Comparison of ENCODE assay signal across 8 cellular contexts in the genomic region with DNA sequence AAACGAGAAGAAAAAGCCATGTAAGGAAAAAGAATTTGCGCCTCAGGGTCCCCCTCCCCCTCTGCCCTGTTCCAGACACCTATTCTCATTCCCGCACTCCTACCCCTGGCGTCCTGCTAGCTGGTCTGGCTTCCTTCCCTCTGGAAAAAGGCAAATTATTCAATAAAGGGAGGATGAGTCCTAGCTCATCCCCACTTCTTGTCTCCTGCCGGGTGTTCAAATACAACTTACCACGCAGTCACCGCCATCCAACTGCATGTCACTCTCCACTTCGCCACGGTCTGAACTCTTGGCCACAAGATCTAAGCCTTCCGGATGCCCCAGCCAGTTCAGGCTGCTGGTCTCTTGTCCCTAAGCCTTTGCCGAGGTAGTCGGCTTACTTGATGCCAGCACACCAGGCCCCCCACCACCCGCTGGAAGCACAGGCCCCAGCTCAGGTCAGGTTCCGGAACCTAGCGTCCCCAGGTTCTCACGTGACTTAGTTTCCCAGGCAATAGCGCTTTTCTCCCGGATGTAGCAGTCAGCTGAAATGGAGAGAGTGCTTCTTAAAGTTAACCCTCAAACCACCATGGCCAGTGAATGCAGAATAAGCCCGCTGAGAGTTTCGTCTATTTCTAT.
A peak's percentile ranks its signal among the peaks of the same experiment; 100 is the strongest.
DNase-seq lines count a peak whose midpoint lies in the region; ATAC-seq and TF ChIP-seq lines count a peak whose summit lies in the region.

No MANE protein-coding gene starts in this region.

- peaks cover 2% of the 10 kb centered on the region for H3K36me3 Mint-ChIP-seq in IgD-negative memory B cell
- H3K36me3 Mint-ChIP-seq in naive thymus-derived CD4-positive, alpha-beta T cell = peaks cover 2 to 18% (median 11%) of the 10 kb centered on the region in 5 donors

- peak overlapping the region; percentile 94 to 99 (median 96) for H3K4me3 Mint-ChIP-seq in IgD-negative memory B cell
- H3K4me3 Mint-ChIP-seq in naive thymus-derived CD4-positive, alpha-beta T cell = peak overlapping the region; percentile 93 to 100 (median 96)

- H3K9me3 Mint-ChIP-seq in IgD-negative memory B cell = peaks cover 0 to 4% (median 0%) of the 10 kb centered on the region in 3 donors
- H3K9me3 Mint-ChIP-seq in naive thymus-derived CD4-positive, alpha-beta T cell = peaks cover 0 to 13% (median 2%) of the 10 kb centered on the region in 11 donors

- H2AFZ ChIP-seq in PC-9 = peak overlapping the region; percentile 88
- H2AFZ ChIP-seq in fibroblast of lung (ENCODE audit: low read length) = peak overlapping the region; percentile 87

- no peaks in the 10 kb centered on the region for H3K27me3 ChIP-seq in PC-9 (ENCODE audit: insufficient read depth, low read depth)
- H3K27me3 ChIP-seq in fibroblast of lung (ENCODE audit: control insufficient read depth, insufficient read depth, low read length) = no peaks in the 10 kb centered on the region
- H3K27me3 ChIP-seq in naive thymus-derived CD4-positive, alpha-beta T cell (ENCODE audit: control insufficient read depth in 2 of 2, insufficient read depth in 2 of 2, low read length in 2 of 2) = no peaks in the 10 kb centered on the region

- no peak for TF ChIP-seq CTCF in PC-9 (conservative IDR thresholded peaks at IDR 0.05)
- TF ChIP-seq CTCF in fibroblast of lung (conservative IDR thresholded peaks at IDR 0.05 in 1 of 2, IDR thresholded peaks at IDR 0.05 in 1 of 2; ENCODE audit: low read depth in 1 of 2, low read length in 2 of 2) = no peak

- no peaks in the 10 kb centered on the region for H3K27me3 Mint-ChIP-seq in IgD-negative memory B cell
- no peaks in the 10 kb centered on the region for H3K27me3 Mint-ChIP-seq in naive thymus-derived CD4-positive, alpha-beta T cell

- no peaks in the 10 kb centered on the region for H4K20me1 ChIP-seq in PC-9 (ENCODE audit: insufficient read depth)
- H4K20me1 ChIP-seq in fibroblast of lung (ENCODE audit: control insufficient read depth, extremely low read depth, insufficient read depth, low read length) = no peaks in the 10 kb centered on the region

- CTCF ChIA-PET in PC-9 (lab: Charles Lee) = no interaction called here
- CTCF ChIA-PET in naive thymus-derived CD4-positive, alpha-beta T cell (lab: Charles Lee) = interaction anchor here (0.7 kb wide), 1 partner anchor 69 kb away, joined by 3 read pairs; no protein-coding TSS in a partner anchor

- H3K79me2 ChIP-seq in PC-9 (ENCODE audit: low read depth) (peaks cover 31% of the 10 kb centered on the region), fibroblast of lung (ENCODE audit: control insufficient read depth, insufficient read depth, low read length) (peaks cover 11% of the 10 kb centered on the region)

- no peaks in the 10 kb centered on the region for H3F3A ChIP-seq in PC-9 (ENCODE audit: insufficient read depth, low read depth)

- H3K27ac ChIP-seq in PC-9 (peak overlapping the region; percentile 63), fibroblast of lung (ENCODE audit: insufficient read depth, low read length) (peak overlapping the region; percentile 80)
- H3K27ac ChIP-seq in naive thymus-derived CD4-positive, alpha-beta T cell (ENCODE audit: low read depth, low read length) = peak overlapping the region; percentile 59

- H3K36me3 ChIP-seq in PC-9 (ENCODE audit: low read depth) (no peaks in the 10 kb centered on the region), fibroblast of lung (ENCODE audit: control insufficient read depth, insufficient read depth, low read length) (no peaks in the 10 kb centered on the region)
- no peaks in the 10 kb centered on the region for H3K36me3 ChIP-seq in naive thymus-derived CD4-positive, alpha-beta T cell (ENCODE audit: control insufficient read depth in 2 of 3, insufficient read depth in 3 of 3, low read length in 3 of 3)

- peak overlapping the region; percentile 83 for H3K4me3 ChIP-seq in PC-9
- H3K4me3 ChIP-seq in fibroblast of lung (replicated peaks in 1 of 4; ENCODE audit: control extremely low read depth in 1 of 4, insufficient read depth in 1 of 4, low read depth in 3 of 4, low read length in 4 of 4) = peak overlapping the region; percentile 71 to 93 (median 82)
- H3K4me3 ChIP-seq in naive thymus-derived CD4-positive, alpha-beta T cell (ENCODE audit: low read length) = peak overlapping the region; percentile 87

- POLR2A ChIA-PET in PC-9 (lab: Charles Lee; ENCODE audit: unreplicated experiment) = interaction anchor here (0.5 kb wide), 1 partner anchor 194 kb away, joined by 4 read pairs; no protein-coding TSS in a partner anchor
- POLR2A ChIA-PET in naive thymus-derived CD4-positive, alpha-beta T cell (lab: Charles Lee) = interaction anchor here (0.7 to 0.9 kb wide), 2 partner anchors 194 to 835 kb away, joined by 3 to 4 read pairs; partner anchors contain the start of gene MTMR8

- peak overlapping the region; percentile 72 for H3K9ac ChIP-seq in fibroblast of lung (ENCODE audit: insufficient read depth, low read length)

- ATAC-seq in GM21528 (IDR thresholded peaks at IDR 0.05; ENCODE audit: low FRiP score, unreplicated experiment) = peak; percentile 100
- ATAC-seq in naive thymus-derived CD4-positive, alpha-beta T cell = peak; percentile 89

- peaks cover 9 to 18% (median 10%) of the 10 kb centered on the region in 3 donors for H3K4me1 Mint-ChIP-seq in IgD-negative memory B cell
- peaks cover 3 to 34% (median 20%) of the 10 kb centered on the region in 7 donors for H3K4me1 Mint-ChIP-seq in naive thymus-derived CD4-positive, alpha-beta T cell

- H3K9me3 ChIP-seq in PC-9 (ENCODE audit: insufficient read depth, low read depth) (no peaks in the 10 kb centered on the region), fibroblast of lung (ENCODE audit: control insufficient read depth, insufficient read depth, low read depth, low read length) (no peaks in the 10 kb centered on the region)
- H3K9me3 ChIP-seq in naive thymus-derived CD4-positive, alpha-beta T cell (ENCODE audit: control insufficient read depth in 2 of 3, low read length in 3 of 3) = no peaks in the 10 kb centered on the region

- H3K4me1 ChIP-seq in PC-9 (replicated peaks; ENCODE audit: insufficient read depth) (peaks cover 11% of the 10 kb centered on the region; the same call in 1 of the 2 replicates), fibroblast of lung (ENCODE audit: control insufficient read depth, extremely low read depth, insufficient read depth, low read length) (no peaks in the 10 kb centered on the region)
- H3K4me1 ChIP-seq in naive thymus-derived CD4-positive, alpha-beta T cell (ENCODE audit: control insufficient read depth in 2 of 2, insufficient read depth in 2 of 2, low read length in 2 of 2) = peaks cover 0 to 4% of the 10 kb centered on the region in 2 donors

- peak overlapping the region; percentile 85 for H3K4me2 ChIP-seq in PC-9
- H3K4me2 ChIP-seq in fibroblast of lung (ENCODE audit: extremely low read depth, insufficient read depth, low read length) = peak overlapping the region; percentile 78

- DNase-seq in DMS153 (lab: John Stamatoyannopoulos, UW) (peak; percentile 47), PC-9 (peak; percentile 50 to 71), fibroblast of lung (ENCODE audit: low read depth in 2 of 2) (peak; percentile 79 to 80)
- DNase-seq in activated T-cell treated with anti-CD3 and anti-CD28 coated beads, Interleukin-2, amount 50 U/mL, for 48 hours = peak; percentile 51 to 62
- DNase-seq in naive thymus-derived CD4-positive, alpha-beta T cell = peak; percentile 7 to 71 (median 63)
- peak; percentile 12 to 65 (median 49) for DNase-seq in stimulated activated naive CD4-positive, alpha-beta T cell (lab: John Stamatoyannopoulos, UW)

- TSS peak; percentile 55 for BruUV-seq in PC-9 (replicated peaks; lab: Mats Ljungman, UMichigan)

- H3K27ac Mint-ChIP-seq in IgD-negative memory B cell = peak overlapping the region; percentile 29 to 85 (median 83)
- peak overlapping the region; percentile 86 to 97 (median 92) for H3K27ac Mint-ChIP-seq in naive thymus-derived CD4-positive, alpha-beta T cell

- intact Hi-C loops in PC-9 (cut with micrococcal nuclease; ENCODE audit: unreplicated experiment) = loop anchor here (2.0 to 10.0 kb wide), 3 partner anchors 128 to 210 kb away; partner anchors contain the start of gene SPIN4
- intact Hi-C loops in naive thymus-derived CD4-positive, alpha-beta T cell (cut with micrococcal nuclease) = loop anchor here (1.0 to 5.0 kb wide), 8 partner anchors 194 to 1972 kb away; partner anchors contain the start of genes AMER1 (in 1 of the 2), LAS1L (in 1 of the 2), MTMR8 (in 1 of the 2) and SPIN4 (in 1 of the 2)

- no peaks in the 10 kb centered on the region for H3K9me2 ChIP-seq in PC-9 (ENCODE audit: insufficient read depth)

Comparison
In these comparisons a context has a peak if more than half of its experiments do, and no peak if none do; other contexts are left out.
1. Peak in every context shown above with its lines: DNase-seq, ATAC-seq, H3K4me3 ChIP-seq and H3K27ac ChIP-seq.